Comparison of ENCODE assay signal across 8 cellular contexts in genomic region chr14:35044939-35045797, GRCh38. TPM values are rescaled to one million over a fixed set of nuclear protein-coding genes. Genes with fewer than 3 reads are reported as not detected.
DNase-seq lines count a peak whose midpoint lies in the region; ATAC-seq and TF ChIP-seq lines count a peak whose summit lies in the region.

No MANE protein-coding gene starts in this region.

- H3K27ac Mint-ChIP-seq in activated CD4-positive, alpha-beta T cell treated with anti-CD3 and anti-CD28 coated beads, Interleukin-2, amount 10 ng/mL, durations not matched to agents 7 days and 5 days = peak overlapping the region; percentile 97
- H3K27ac Mint-ChIP-seq in activated CD4-positive, alpha-beta memory T cell treated with anti-CD3 and anti-CD28 coated beads for 36 hours = peak overlapping the region; percentile 97

- CTCF ChIA-PET in activated CD4-positive, alpha-beta T cell treated with anti-CD3 and anti-CD28 coated beads, Interleukin-2, amount 10 ng/mL, durations not matched to agents 7 days and 5 days (lab: Charles Lee) = interaction anchor here (0.6 to 2.4 kb wide), 8 partner anchors 10 to 434 kb away, joined by 3 to 8 read pairs (median 3); partner anchors contain the start of genes NFKBIA and SRP54
- CTCF ChIA-PET in activated CD4-positive, alpha-beta memory T cell treated with anti-CD3 and anti-CD28 coated beads for 36 hours (lab: Charles Lee) = interaction anchor here (1.4 to 2.3 kb wide), 4 partner anchors 15 to 371 kb away, joined by 7 to 15 read pairs (median 8); partner anchors contain the start of gene SRP54

- no peak for TF ChIP-seq POLR2A in gastroesophageal sphincter (IDR thresholded peaks at IDR 0.05)

- TF ChIP-seq EP300 in gastroesophageal sphincter (IDR thresholded peaks at IDR 0.05) = no peak

- H3K36me3 Mint-ChIP-seq in activated CD4-positive, alpha-beta T cell treated with anti-CD3 and anti-CD28 coated beads, Interleukin-2, amount 10 ng/mL, durations not matched to agents 7 days and 5 days (ENCODE audit: low read depth) = peaks cover 15% of the 10 kb centered on the region
- H3K36me3 Mint-ChIP-seq in activated CD4-positive, alpha-beta memory T cell treated with anti-CD3 and anti-CD28 coated beads for 36 hours = peaks cover 7% of the 10 kb centered on the region

- H3K9me3 ChIP-seq in gastroesophageal sphincter = no peaks in the 10 kb centered on the region

- ATAC-seq in gastroesophageal sphincter (no peak), HG02970 (IDR thresholded peaks at IDR 0.05; ENCODE audit: low FRiP score, unreplicated experiment) (no peak)

- intact Hi-C loops in activated CD4-positive, alpha-beta memory T cell treated with anti-CD3 and anti-CD28 coated beads for 36 hours (cut with micrococcal nuclease) = loop anchor here (2.0 kb wide), 1 partner anchor 360 kb away; the partner anchor contains the start of gene NFKBIA

- H3K9me3 Mint-ChIP-seq in activated CD4-positive, alpha-beta T cell treated with anti-CD3 and anti-CD28 coated beads, Interleukin-2, amount 10 ng/mL, durations not matched to agents 7 days and 5 days = no peaks in the 10 kb centered on the region
- no peaks in the 10 kb centered on the region for H3K9me3 Mint-ChIP-seq in activated CD4-positive, alpha-beta memory T cell treated with anti-CD3 and anti-CD28 coated beads for 36 hours

- peak overlapping the region; percentile 84 for H3K4me3 Mint-ChIP-seq in activated CD4-positive, alpha-beta T cell treated with anti-CD3 and anti-CD28 coated beads, Interleukin-2, amount 10 ng/mL, durations not matched to agents 7 days and 5 days
- peak overlapping the region; percentile 88 for H3K4me3 Mint-ChIP-seq in activated CD4-positive, alpha-beta memory T cell treated with anti-CD3 and anti-CD28 coated beads for 36 hours

- no peaks in the 10 kb centered on the region for H3K27me3 ChIP-seq in gastroesophageal sphincter

- POLR2A ChIA-PET in activated CD4-positive, alpha-beta T cell treated with anti-CD3 and anti-CD28 coated beads, Interleukin-2, amount 10 ng/mL, durations not matched to agents 7 days and 5 days (lab: Charles Lee) = interaction anchor here (0.7 to 1.2 kb wide), 6 partner anchors 63 to 332 kb away, joined by 3 to 6 read pairs (median 3); partner anchors contain the start of genes BAZ1A, PSMA6 and SRP54
- POLR2A ChIA-PET in activated CD4-positive, alpha-beta memory T cell treated with anti-CD3 and anti-CD28 coated beads for 36 hours (lab: Charles Lee) = interaction anchor here (1.4 to 2.9 kb wide), 10 partner anchors 11 to 371 kb away, joined by 4 to 41 read pairs (median 12); partner anchors contain the start of genes BAZ1A, NFKBIA, PPP2R3C and PRORP

- 16 to 20% methylated on average over 5 to 8 of the region's 8 CpGs for WGBS in gastroesophageal sphincter (ENCODE audit: low coverage in 1 of 2), 2 donors

- peaks cover 31% of the 10 kb centered on the region for H3K4me1 Mint-ChIP-seq in activated CD4-positive, alpha-beta T cell treated with anti-CD3 and anti-CD28 coated beads, Interleukin-2, amount 10 ng/mL, durations not matched to agents 7 days and 5 days
- H3K4me1 Mint-ChIP-seq in activated CD4-positive, alpha-beta memory T cell treated with anti-CD3 and anti-CD28 coated beads for 36 hours (ENCODE audit: low read depth) = peaks cover 24% of the 10 kb centered on the region

- H3K27ac ChIP-seq in gastroesophageal sphincter = peak overlapping the region; percentile 94 to 99 (median 97)

- H3K27me3 Mint-ChIP-seq in activated CD4-positive, alpha-beta T cell treated with anti-CD3 and anti-CD28 coated beads, Interleukin-2, amount 10 ng/mL, durations not matched to agents 7 days and 5 days = no peaks in the 10 kb centered on the region
- no peaks in the 10 kb centered on the region for H3K27me3 Mint-ChIP-seq in activated CD4-positive, alpha-beta memory T cell treated with anti-CD3 and anti-CD28 coated beads for 36 hours

- TF ChIP-seq CTCF in gastroesophageal sphincter (IDR thresholded peaks at IDR 0.05) = no peak

- no peak for DNase-seq in activated CD4-positive, alpha-beta T cell treated with anti-CD3 and anti-CD28 coated beads, Interleukin-2, amount 10 ng/mL, durations not matched to agents 7 days and 5 days
- DNase-seq in activated CD4-positive, alpha-beta T cell treated with anti-CD3 and anti-CD28 coated beads, Interleukin-2, amount 50 U/mL, for 48 hours = no peak
- no peak for DNase-seq in activated CD4-positive, alpha-beta memory T cell treated with anti-CD3 and anti-CD28 coated beads for 36 hours
- DNase-seq in skeletal muscle cell (ENCODE audit: low read depth) (no peak), ecto neural progenitor cell (ENCODE audit: low spot score) (no peak)
- DNase-seq in activated CD4-positive, CD25-positive, alpha-beta regulatory T cell treated with anti-CD3 and anti-CD28 coated beads, Interleukin-2, amount 50 U/mL, for 72 hours = no peak

- H3K4me1 ChIP-seq in gastroesophageal sphincter = peaks cover 0 to 37% (median 7%) of the 10 kb centered on the region in 3 donors

- H3K4me3 ChIP-seq in gastroesophageal sphincter (peak overlapping the region; percentile 72 to 93), skeletal muscle cell (ENCODE audit: low read depth, low read length) (peak overlapping the region; percentile 82)

- H3K36me3 ChIP-seq in gastroesophageal sphincter = peaks cover 0 to 4% of the 10 kb centered on the region in 2 donors

RNA-seq across cellular contexts. Expression of gene FAM177A1, which starts 0.9 kb away (rescaled TPM):
- total RNA-seq in activated CD4-positive, alpha-beta T cell treated with anti-CD3 and anti-CD28 coated beads, Interleukin-2, amount 10 ng/mL, durations not matched to agents 7 days and 5 days = 10 to 100 TPM; 33.2 to 37.1 TPM
- 10 to 100 TPM; 48.8 to 56.8 TPM for total RNA-seq in activated CD4-positive, alpha-beta memory T cell treated with anti-CD3 and anti-CD28 coated beads for 36 hours
- total RNA-seq in gastroesophageal sphincter = 10 to 100 TPM; 42.4 to 70.0 (median 60.1) TPM
